Comparison of ENCODE assay signal across 9 cellular contexts in genomic region chr6:34284563-34285545, GRCh38. TPM values are rescaled to one million over a fixed set of nuclear protein-coding genes. Genes with fewer than 3 reads are reported as not detected.
DNase-seq lines count a peak whose midpoint lies in the region; ATAC-seq and TF ChIP-seq lines count a peak whose summit lies in the region.
"Had no signal": no experiment of that assay in that cellular context is flagged by ENCODE, and none has a peak within 500 bp of the region (broad histone marks: within the 10 kb centered on the region; RNA-seq: fewer than 3 reads in every experiment).

No MANE protein-coding gene starts in this region.

- H3K36me3 Mint-ChIP-seq in CD4-positive, CD25-positive, alpha-beta regulatory T cell: peaks cover 34% of the 10 kb centered on the region
- H3K36me3 Mint-ChIP-seq in neural progenitor cell: peaks cover 28% of the 10 kb centered on the region
- peaks cover 17% of the 10 kb centered on the region for H3K36me3 Mint-ChIP-seq in mesothelial cell of epicardium

- H4K20me1 ChIP-seq in neural progenitor cell (ENCODE audit: low read depth): no peaks in the 10 kb centered on the region

- no peaks in the 10 kb centered on the region for H3K9me3 ChIP-seq in CD4-positive, CD25-positive, alpha-beta regulatory T cell (ENCODE audit: control insufficient read depth in 2 of 2, low read length in 2 of 2)
- no peaks in the 10 kb centered on the region for H3K9me3 ChIP-seq in neural progenitor cell (ENCODE audit: low read depth)
- H3K9me3 ChIP-seq: MG63 had no signal

- H3K9ac ChIP-seq in neural progenitor cell: no peak overlapping the region

- H3K27ac ChIP-seq in CD4-positive, CD25-positive, alpha-beta regulatory T cell (ENCODE audit: insufficient read depth, low read length, poor library complexity, severe bottlenecking): no peak overlapping the region
- H3K27ac ChIP-seq in neural progenitor cell: no peak overlapping the region

- H3K4me3 Mint-ChIP-seq in CD4-positive, CD25-positive, alpha-beta regulatory T cell: no peak overlapping the region
- H3K4me3 Mint-ChIP-seq in neural progenitor cell (no peak overlapping the region), mesothelial cell of epicardium (no peak overlapping the region)

- H2AFZ ChIP-seq in neural progenitor cell (replicated peaks): no peak overlapping the region

- TF ChIP-seq CTCF in neural progenitor cell (IDR thresholded peaks at IDR 0.05) (no peak), mesothelial cell of epicardium (IDR thresholded peaks at IDR 0.05; ENCODE audit: unreplicated experiment) (no peak)

- H3F3A ChIP-seq in neural progenitor cell (ENCODE audit: low read depth): no peaks in the 10 kb centered on the region

- peaks cover 15% of the 10 kb centered on the region for H3K36me3 ChIP-seq in CD4-positive, CD25-positive, alpha-beta regulatory T cell (ENCODE audit: control insufficient read depth, insufficient read depth, low read length)
- no peaks in the 10 kb centered on the region for H3K36me3 ChIP-seq in neural progenitor cell
- H3K36me3 ChIP-seq: MG63 had no signal

- no peaks in the 10 kb centered on the region for H3K79me2 ChIP-seq in neural progenitor cell (ENCODE audit: low read depth)

- H3K4me1 Mint-ChIP-seq in CD4-positive, CD25-positive, alpha-beta regulatory T cell: peaks cover 0 to 13% (median 6%) of the 10 kb centered on the region in 4 donors
- H3K4me1 Mint-ChIP-seq in neural progenitor cell (no peaks in the 10 kb centered on the region), mesothelial cell of epicardium (no peaks in the 10 kb centered on the region)

- peak overlapping the region in 2 of 3 donors; percentile 48 to 71 for H3K27ac Mint-ChIP-seq in CD4-positive, CD25-positive, alpha-beta regulatory T cell
- H3K27ac Mint-ChIP-seq in neural progenitor cell: peak overlapping the region; percentile 15
- no peak overlapping the region for H3K27ac Mint-ChIP-seq in mesothelial cell of epicardium

- H3K27me3 Mint-ChIP-seq in CD4-positive, CD25-positive, alpha-beta regulatory T cell: no peaks in the 10 kb centered on the region
- H3K27me3 Mint-ChIP-seq in neural progenitor cell (ENCODE audit: insufficient read depth, low read depth): peaks cover 2% of the 10 kb centered on the region
- H3K27me3 Mint-ChIP-seq in mesothelial cell of epicardium (ENCODE audit: low read depth): no peaks in the 10 kb centered on the region

- no peaks in the 10 kb centered on the region for H3K4me1 ChIP-seq in CD4-positive, CD25-positive, alpha-beta regulatory T cell (ENCODE audit: control insufficient read depth, insufficient read depth, low read length, poor library complexity, severe bottlenecking)
- no peaks in the 10 kb centered on the region for H3K4me1 ChIP-seq in neural progenitor cell

- DNase-seq in CD4-positive, CD25-positive, alpha-beta regulatory T cell: no peak
- peak; percentile 79 for DNase-seq in NOMO-1 treated with dmso at 0.1 percent for 144 hours (lab: John Stamatoyannopoulos, UW; ENCODE audit: unreplicated experiment)
- peak; percentile 97 for DNase-seq in fibroblast of gingiva (ENCODE audit: low read depth)
- DNase-seq in neural progenitor cell (ENCODE audit: low spot score): no peak
- no peak for DNase-seq in mesothelial cell of epicardium (ENCODE audit: low spot score in 2 of 2, unreplicated experiment in 2 of 2)
- DNase-seq: MG63 had no signal

- H3K9me3 Mint-ChIP-seq in CD4-positive, CD25-positive, alpha-beta regulatory T cell: peaks cover 0 to 1% (median 0%) of the 10 kb centered on the region in 7 donors
- H3K9me3 Mint-ChIP-seq in neural progenitor cell: no peaks in the 10 kb centered on the region
- H3K9me3 Mint-ChIP-seq in mesothelial cell of epicardium: no peaks in the 10 kb centered on the region

- ATAC-seq in CD4-positive, CD25-positive, alpha-beta regulatory T cell (ENCODE audit: low read depth in 2 of 2): no peak
- no peak for ATAC-seq in HG02938 (IDR thresholded peaks at IDR 0.05; ENCODE audit: unreplicated experiment)
- ATAC-seq in HG03108 (IDR thresholded peaks at IDR 0.05; ENCODE audit: unreplicated experiment): no peak
- no peak for ATAC-seq in GM21447 (IDR thresholded peaks at IDR 0.05; ENCODE audit: unreplicated experiment)

- H3K4me3 ChIP-seq in CD4-positive, CD25-positive, alpha-beta regulatory T cell (ENCODE audit: low read depth, low read length): no peak overlapping the region
- no peak overlapping the region for H3K4me3 ChIP-seq in neural progenitor cell
- H3K4me3 ChIP-seq: MG63 had no signal

- no peak overlapping the region for H3K4me2 ChIP-seq in neural progenitor cell

- no peaks in the 10 kb centered on the region for H3K27me3 ChIP-seq in CD4-positive, CD25-positive, alpha-beta regulatory T cell (ENCODE audit: control insufficient read depth, insufficient read depth, low read length)
- no peaks in the 10 kb centered on the region for H3K27me3 ChIP-seq in neural progenitor cell
- H3K27me3 ChIP-seq: MG63 had no signal

RNA-seq across cellular contexts. Expression of gene SMIM29, which starts 36.0 kb away (rescaled TPM):
- total RNA-seq in CD4-positive, CD25-positive, alpha-beta regulatory T cell: 29.2 TPM
- polyA plus RNA-seq in CD4-positive, CD25-positive, alpha-beta regulatory T cell: 10 to 100 TPM; 47.7 to 82.3 (median 60.7) TPM
- total RNA-seq in neural progenitor cell (ENCODE audit: low replicate concordance) (2.4 and 8.9 TPM in 2 replicates), mesothelial cell of epicardium (8.4 to 8.9 TPM (median 8.6 TPM) in 3 replicates)

RNA-seq across cellular contexts. Expression of gene HMGA1, which starts 48.2 kb away (rescaled TPM):
- 87.2 TPM for total RNA-seq in CD4-positive, CD25-positive, alpha-beta regulatory T cell
- polyA plus RNA-seq in CD4-positive, CD25-positive, alpha-beta regulatory T cell: 10 to 100 TPM; 31.6 to 36.2 (median 34.3) TPM
- 417 and 1,058 TPM in 2 replicates for total RNA-seq in neural progenitor cell (ENCODE audit: low replicate concordance)
- total RNA-seq in mesothelial cell of epicardium: 213 to 222 TPM (median 216 TPM) in 3 replicates

Comparison
In these comparisons a context has a peak if more than half of its experiments do, and no peak if none do; other contexts are left out.
1. DNase-seq: peak in NOMO-1 treated with dmso at 0.1 percent for 144 hours (single experiment) and fibroblast of gingiva (single experiment); none in CD4-positive, CD25-positive, alpha-beta regulatory T cell (0 of 3), neural progenitor cell (single experiment) and mesothelial cell of epicardium (0 of 2).